ENCODE assay signal across 8 cellular contexts in genomic region chr20:50071039-50071888, GRCh38. TPM values are rescaled to one million over a fixed set of nuclear protein-coding genes. Genes with fewer than 3 reads are reported as not detected.
DNase-seq lines count a peak whose midpoint lies in the region; ATAC-seq and TF ChIP-seq lines count a peak whose summit lies in the region.

No MANE protein-coding gene starts in this region.

- no peak overlapping the region for H3K27ac ChIP-seq in 22Rv1

- ATAC-seq in GM18511 (IDR thresholded peaks at IDR 0.05; ENCODE audit: unreplicated experiment) (peak; percentile 85), HG03378 (IDR thresholded peaks at IDR 0.05; ENCODE audit: unreplicated experiment) (peak; percentile 53), left lobe of liver (peak; percentile 100)

- DNase-seq in NCI-H460 (ENCODE audit: extremely low read depth, low read depth): peak; percentile 83
- peak; percentile 87 for DNase-seq in activated CD4-positive, alpha-beta T cell treated with anti-CD3 and anti-CD28 coated beads for 1 hour
- peak; percentile 87 for DNase-seq in cerebellum (ENCODE audit: low spot score)
- DNase-seq in left lobe of liver (ENCODE audit: low spot score): peak; percentile 90
- DNase-seq in stimulated activated CD4-positive, alpha-beta T cell treated with anti-CD3 and anti-CD28 coated beads, Interleukin-2, amount 100 ng/mL, for 24 hours: peak; percentile 97

- TF ChIP-seq CTCF in 22Rv1 (IDR thresholded peaks at IDR 0.05): peak; percentile 98

RNA-seq across cellular contexts. Expression of gene UBE2V1, which starts 41.7 kb away (rescaled TPM):
- 95.4 and 105 TPM in 2 replicates for total RNA-seq in NCI-H460 (2014; rRNA removed; shearing (Covaris generic))
- 52.7 and 66.9 TPM in 2 replicates for polyA plus RNA-seq in NCI-H460 (2014; cell fraction: nucleus; rRNA removed)
- total RNA-seq in cerebellum (69.1 TPM), left lobe of liver (30.9 TPM)
